Comparison of ENCODE assay signal across 8 cellular contexts in genomic region chr2:157839162-157839801, GRCh38. TPM values are rescaled to one million over a fixed set of nuclear protein-coding genes. Genes with fewer than 3 reads are reported as not detected.
DNase-seq lines count a peak whose midpoint lies in the region; ATAC-seq and TF ChIP-seq lines count a peak whose summit lies in the region.

No MANE protein-coding gene starts in this region.

- H3K27ac ChIP-seq in foreskin keratinocyte, result no peak overlapping the region

- peaks cover 13% of the 10 kb centered on the region for H3K4me1 ChIP-seq in foreskin keratinocyte

- no peak for TF ChIP-seq CTCF in foreskin keratinocyte (conservative IDR thresholded peaks at IDR 0.05)

- DNase-seq in HuH-7 (ENCODE audit: low spot score) (peak; percentile 28), foreskin keratinocyte (peak in 1 of 2 donors; percentile 26), smooth muscle cell of the brain vasculature (ENCODE audit: low read depth, low spot score) (peak; percentile 70), KG1 (lab: John Stamatoyannopoulos, UW) (no peak), SKM-1 (lab: John Stamatoyannopoulos, UW; ENCODE audit: unreplicated experiment) (no peak), superior temporal gyrus (ENCODE audit: extremely low spot score) (no peak)
- DNase-seq in activated T-cell treated with anti-CD3 and anti-CD28 coated beads, Interleukin-2, amount 50 U/mL, for 1 hour, result no peak

- H3K27me3 ChIP-seq in foreskin keratinocyte, result no peaks in the 10 kb centered on the region

- ATAC-seq in foreskin keratinocyte, result peak; percentile 54

TF ChIP-seq in PFSK-1, 5 proteins besides CTCF, POLR2A, EP300 and RAD21:
- TF ChIP-seq SIN3A (IDR thresholded peaks at IDR 0.05; ENCODE audit: borderline replicate concordance, insufficient read depth, low read length), result peak; percentile 99
- TF ChIP-seq FOXP2 (optimal IDR thresholded peaks at IDR 0.05; ENCODE audit: borderline replicate concordance, extremely low read depth, extremely low read length, insufficient read depth), result no peak
- peak in 1 of 2 experiments; percentile 67; a peak in 1 of 4 replicates for TF ChIP-seq REST (IDR thresholded peaks at IDR 0.05; ENCODE audit: insufficient read depth in 1 of 2, low read depth in 2 of 2, low read length in 2 of 2)
- TF ChIP-seq TAF1 (IDR thresholded peaks at IDR 0.05; ENCODE audit: borderline replicate concordance, insufficient read depth, low read length), result 0 out of 2 replicates have a peak, but pooled peaks have one; percentile 33
TF ChIP-seq in PFSK-1: peak in this region for 3.

RNA-seq across cellular contexts. Expression of gene ACVR1, which starts 36.8 kb away (rescaled TPM):
- 14.1 TPM for polyA plus RNA-seq in PFSK-1 (2012; ENCODE audit: insufficient read length, low read depth)
- total RNA-seq in foreskin keratinocyte, result 24.4 and 28.3 TPM in 2 replicates
- polyA plus RNA-seq in foreskin keratinocyte, result 13.2 and 13.7 TPM in 2 replicates

Comparison
In these comparisons a context has a peak if more than half of its experiments do, and no peak if none do; other contexts are left out.
1. DNase-seq: peak in HuH-7 (single experiment) and smooth muscle cell of the brain vasculature (single experiment); none in KG1 (single experiment), SKM-1 (single experiment), superior temporal gyrus (single experiment) and activated T-cell treated with anti-CD3 and anti-CD28 coated beads, Interleukin-2, amount 50 U/mL, for 1 hour (single experiment).